ENCODE assay signal across 19 cellular contexts in the genomic region with DNA sequence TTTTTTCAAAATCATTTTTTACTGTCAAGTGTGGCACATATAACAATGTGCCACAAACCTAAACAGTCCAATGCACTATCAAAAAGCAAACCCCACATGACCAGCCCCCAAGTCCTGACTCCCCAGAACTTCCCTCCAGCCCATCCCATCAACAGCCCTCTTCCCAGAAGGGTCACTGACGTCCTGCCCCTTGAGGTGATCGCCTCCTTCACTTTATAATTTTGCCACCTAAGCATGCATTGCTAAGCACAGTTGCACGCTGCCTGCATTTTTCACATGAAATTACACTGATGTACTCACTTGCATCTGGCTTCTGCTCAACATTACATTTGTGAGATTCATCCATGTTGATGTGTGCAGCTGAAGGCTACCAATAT. TPM values are rescaled to one million over a fixed set of nuclear protein-coding genes. Genes with fewer than 3 reads are reported as not detected.
DNase-seq lines count a peak whose midpoint lies in the region; ATAC-seq, FAIRE-seq and TF ChIP-seq lines count a peak whose summit lies in the region.
"Had no signal": no experiment of that assay in that cellular context is flagged by ENCODE, and none has a peak within 500 bp of the region (broad histone marks: within the 10 kb centered on the region; RNA-seq: fewer than 3 reads in every experiment).

No MANE protein-coding gene starts in this region.

- FAIRE-seq in urothelium cell line (lab: Jason Lieb, UNC), result peak; percentile 72
- FAIRE-seq: GM12892, GM19239, H1 had no signal

- H3K4me1 Mint-ChIP-seq in natural killer cell treated with Interleukin-12 subunit alpha and Interleukin-12 subunit beta and Interleukin-15 and Interleukin-18, amount 100 ng/mL, for 72 hours (ENCODE audit: low read depth in 2 of 2), result no peaks in the 10 kb centered on the region
- H3K4me1 Mint-ChIP-seq in natural killer cell, result no peaks in the 10 kb centered on the region

- intact Hi-C loops in natural killer cell (cut with micrococcal nuclease), result no loop called here

- ATAC-seq in natural killer cell treated with Interleukin-12 subunit alpha and Interleukin-12 subunit beta and Interleukin-15 and Interleukin-18, amount 100 ng/mL, for 72 hours, result no peak
- ATAC-seq in natural killer cell, result no peak
- ATAC-seq in HG03025 (IDR thresholded peaks at IDR 0.05; ENCODE audit: low FRiP score, unreplicated experiment), result no peak
- ATAC-seq: CD8-positive, alpha-beta T cell had no signal

- H3K9me3 Mint-ChIP-seq in natural killer cell treated with Interleukin-12 subunit alpha and Interleukin-12 subunit beta and Interleukin-15 and Interleukin-18, amount 100 ng/mL, for 72 hours, result no peaks in the 10 kb centered on the region
- no peaks in the 10 kb centered on the region for H3K9me3 Mint-ChIP-seq in natural killer cell

- H3K4me3 Mint-ChIP-seq in natural killer cell treated with Interleukin-12 subunit alpha and Interleukin-12 subunit beta and Interleukin-15 and Interleukin-18, amount 100 ng/mL, for 72 hours, result no peak overlapping the region
- no peak overlapping the region for H3K4me3 Mint-ChIP-seq in natural killer cell
- H3K4me3 Mint-ChIP-seq: CD4-positive, CD25-positive, alpha-beta regulatory T cell; CD8-positive, alpha-beta T cell had no signal

- H3K27ac Mint-ChIP-seq in natural killer cell treated with Interleukin-12 subunit alpha and Interleukin-12 subunit beta and Interleukin-15 and Interleukin-18, amount 100 ng/mL, for 72 hours, result no peak overlapping the region
- H3K27ac Mint-ChIP-seq in natural killer cell, result no peak overlapping the region
- H3K27ac Mint-ChIP-seq: CD4-positive, CD25-positive, alpha-beta regulatory T cell; CD8-positive, alpha-beta T cell had no signal

- H3K27me3 Mint-ChIP-seq in natural killer cell treated with Interleukin-12 subunit alpha and Interleukin-12 subunit beta and Interleukin-15 and Interleukin-18, amount 100 ng/mL, for 72 hours, result peaks cover 16 to 17% of the 10 kb centered on the region in 2 donors
- peaks cover 0 to 18% of the 10 kb centered on the region in 2 donors for H3K27me3 Mint-ChIP-seq in natural killer cell (ENCODE audit: low read depth in 2 of 2)

- H3K36me3 Mint-ChIP-seq in natural killer cell treated with Interleukin-12 subunit alpha and Interleukin-12 subunit beta and Interleukin-15 and Interleukin-18, amount 100 ng/mL, for 72 hours, result no peaks in the 10 kb centered on the region
- H3K36me3 Mint-ChIP-seq in natural killer cell, result no peaks in the 10 kb centered on the region
- H3K36me3 Mint-ChIP-seq: CD4-positive, CD25-positive, alpha-beta regulatory T cell; CD8-positive, alpha-beta T cell had no signal

- peak; percentile 29 for DNase-seq in natural killer cell treated with Interleukin-12 subunit alpha and Interleukin-12 subunit beta and Interleukin-15 and Interleukin-18, amount 100 ng/mL, for 72 hours (ENCODE audit: low spot score)
- DNase-seq in natural killer cell, result no peak
- peak; percentile 69 for DNase-seq in mesenteric fat pad (ENCODE audit: low spot score)
- DNase-seq in urothelium cell line (ENCODE audit: low spot score), result no peak
- DNase-seq in GF-D8 (lab: John Stamatoyannopoulos, UW), result no peak
- DNase-seq: C1 segment of cervical spinal cord; CD4-positive, CD25-positive, alpha-beta regulatory T cell; CD8-positive, alpha-beta T cell; DMS 273 treated with DMSO at 0.1 percent for 48 hours; DMS53; DMS79 treated with DMSO at 0.1 percent for 48 hours; GM23248; H7; HCEC 1CT had no signal

- no peak for TF ChIP-seq CTCF in natural killer cell (IDR thresholded peaks at IDR 0.05)

RNA-seq across cellular contexts. Expression of a gene that starts 42.5 kb away (rescaled TPM):
- not detected for total RNA-seq in natural killer cell treated with Interleukin-12 subunit alpha and Interleukin-12 subunit beta and Interleukin-15 and Interleukin-18, amount 100 ng/mL, for 72 hours
- total RNA-seq in natural killer cell (not detected), mesenteric fat pad (58.5 TPM)
- total RNA-seq: A172; CD4-positive, CD25-positive, alpha-beta regulatory T cell; CD8-positive, alpha-beta T cell had no signal

Comparison
In these comparisons a context has a peak if more than half of its experiments do, and no peak if none do; other contexts are left out.
1. DNase-seq: peak in natural killer cell treated with Interleukin-12 subunit alpha and Interleukin-12 subunit beta and Interleukin-15 and Interleukin-18, amount 100 ng/mL, for 72 hours (single experiment) and mesenteric fat pad (single experiment); none in natural killer cell (single experiment), urothelium cell line (single experiment) and GF-D8 (single experiment).
2. RNA of a gene that starts 42.5 kb away (total RNA-seq): 58.5 TPM in mesenteric fat pad (single experiment); not detected in natural killer cell and not detected in natural killer cell treated with Interleukin-12 subunit alpha and Interleukin-12 subunit beta and Interleukin-15 and Interleukin-18, amount 100 ng/mL, for 72 hours; every median in the first group is over 10 times any median in the second.